In genomic region chr11:64331569-64332371, GRCh38 we compare ENCODE assay signal across 8 cellular contexts. TPM values are rescaled to one million over a fixed set of nuclear protein-coding genes. Genes with fewer than 3 reads are reported as not detected.
DNase-seq lines count a peak whose midpoint lies in the region; ATAC-seq and TF ChIP-seq lines count a peak whose summit lies in the region.

No MANE protein-coding gene starts in this region.

- H2AFZ ChIP-seq in HCT116 (ENCODE audit: low read depth, low read length, poor library complexity, severe bottlenecking), result peak overlapping the region; percentile 38

- no peaks in the 10 kb centered on the region for H3K79me2 ChIP-seq in HCT116 (ENCODE audit: insufficient read depth, low read length)

- H4K20me1 ChIP-seq in HCT116 (ENCODE audit: insufficient read depth), result no peaks in the 10 kb centered on the region

- POLR2A ChIA-PET in HCT116 (lab: Charles Lee), result interaction anchor here (0.6 to 5.9 kb wide), 15 partner anchors 8 to 1490 kb away, joined by 3 to 77 read pairs (median 4); partner anchors contain the start of genes PRDX5, STIP1 and TRMT112
- POLR2A ChIA-PET in naive thymus-derived CD4-positive, alpha-beta T cell (lab: Charles Lee), result interaction anchor here (0.6 to 2.0 kb wide), 4 partner anchors 11 to 47 kb away, joined by 3 to 10 read pairs (median 4); partner anchors contain the start of genes BAD, PRDX5 and TRMT112

- DNase-seq in Daoy (ENCODE audit: low read depth) (peak; percentile 92), HCT116 (ENCODE audit: low read depth, low spot score) (peak; percentile 83), NCI-H446 (lab: John Stamatoyannopoulos, UW) (peak; percentile 47 to 73), endothelial cell (ENCODE audit: low spot score) (peak; percentile 51), stromal cell of bone marrow (ENCODE audit: low read depth) (peak; percentile 91)
- DNase-seq in activated CD4-positive, alpha-beta T cell treated with anti-CD3 and anti-CD28 coated beads, Interleukin-2, amount 50 U/mL, for 1 hour, result peak; percentile 63
- DNase-seq in naive thymus-derived CD4-positive, alpha-beta T cell, result peak; percentile 33 to 76 (median 49)

- no peaks in the 10 kb centered on the region for H3K36me3 Mint-ChIP-seq in endothelial cell (ENCODE audit: low read depth, unreplicated experiment)
- H3K36me3 Mint-ChIP-seq in naive thymus-derived CD4-positive, alpha-beta T cell, result peaks cover 0 to 4% (median 0%) of the 10 kb centered on the region in 5 donors

- peak overlapping the region; percentile 78 for H3K4me2 ChIP-seq in HCT116 (ENCODE audit: low read length)

- no peak overlapping the region for H3K27ac Mint-ChIP-seq in endothelial cell (ENCODE audit: unreplicated experiment)
- H3K27ac Mint-ChIP-seq in naive thymus-derived CD4-positive, alpha-beta T cell, result peak overlapping the region in 6 of 9 donors; percentile 8 to 62 (median 33)

- TF ChIP-seq POLR2A in HCT116 (IDR thresholded peaks at IDR 0.05; ENCODE audit: borderline replicate concordance, extremely low read depth, insufficient read depth, insufficient read length), result peak; percentile 43

- TF ChIP-seq RAD21 in HCT116 (IDR thresholded peaks at IDR 0.05; ENCODE audit: low read depth), result no peak

- H3K27me3 ChIP-seq in HCT116 (ENCODE audit: insufficient read depth, low read length), result no peaks in the 10 kb centered on the region
- H3K27me3 ChIP-seq in naive thymus-derived CD4-positive, alpha-beta T cell (ENCODE audit: control insufficient read depth in 2 of 2, insufficient read depth in 2 of 2, low read length in 2 of 2), result no peaks in the 10 kb centered on the region

- ATAC-seq in HCT116 (peak; percentile 74), GM21576 (IDR thresholded peaks at IDR 0.05; ENCODE audit: unreplicated experiment) (no peak)
- ATAC-seq in naive thymus-derived CD4-positive, alpha-beta T cell, result peak; percentile 92

- RAD21 ChIA-PET in HCT116 (lab: Charles Lee; ENCODE audit: low non-redundant PET in 1 of 2, low total read pairs in 2 of 2, uncharacterized antibody in 2 of 2, unreplicated experiment in 2 of 2), result interaction anchor here (0.6 to 1.8 kb wide), 10 partner anchors 8 to 321 kb away, joined by 3 to 14 read pairs (median 4); partner anchors contain the start of genes PRDX5 (in 2 of the 2) and TRMT112 (in 1 of the 2)

- no TSS peak for BruUV-seq in HCT116 (replicated peaks; lab: Mats Ljungman, UMichigan)

- no peaks in the 10 kb centered on the region for H3K9me2 ChIP-seq in HCT116 (ENCODE audit: insufficient read depth)

- H3K9me3 ChIP-seq in HCT116 (ENCODE audit: control insufficient read depth in 1 of 2, insufficient read depth in 1 of 2, low read depth in 1 of 2, low read length in 2 of 2), result no peaks in the 10 kb centered on the region
- no peaks in the 10 kb centered on the region for H3K9me3 ChIP-seq in naive thymus-derived CD4-positive, alpha-beta T cell (ENCODE audit: control insufficient read depth in 2 of 3, low read length in 3 of 3)

- peaks cover 4% of the 10 kb centered on the region for H3K27me3 Mint-ChIP-seq in endothelial cell (ENCODE audit: unreplicated experiment)
- no peaks in the 10 kb centered on the region for H3K27me3 Mint-ChIP-seq in naive thymus-derived CD4-positive, alpha-beta T cell

- peak overlapping the region; percentile 62 for H3K9ac ChIP-seq in HCT116 (ENCODE audit: low read length)

- H3K4me1 ChIP-seq in HCT116 (ENCODE audit: control insufficient read depth in 1 of 2, insufficient read depth in 2 of 2, low read length in 2 of 2), result peaks cover 29 to 53% of the 10 kb centered on the region in 2 experiments
- peaks cover 4 to 8% of the 10 kb centered on the region in 2 donors for H3K4me1 ChIP-seq in naive thymus-derived CD4-positive, alpha-beta T cell (ENCODE audit: control insufficient read depth in 2 of 2, insufficient read depth in 2 of 2, low read length in 2 of 2)

- no peaks in the 10 kb centered on the region for H3K36me3 ChIP-seq in HCT116 (ENCODE audit: control insufficient read depth in 1 of 2, insufficient read depth in 2 of 2, low read length in 2 of 2)
- peaks cover 0 to 8% (median 0%) of the 10 kb centered on the region in 3 experiments for H3K36me3 ChIP-seq in naive thymus-derived CD4-positive, alpha-beta T cell (ENCODE audit: control insufficient read depth in 2 of 3, insufficient read depth in 3 of 3, low read length in 3 of 3)

- TF ChIP-seq CTCF in HCT116 (IDR thresholded peaks at IDR 0.05 in 2 of 3, conservative IDR thresholded peaks at IDR 0.05 in 1 of 3; ENCODE audit: borderline replicate concordance in 1 of 3, insufficient read depth in 1 of 3, low read depth in 2 of 3, low read length in 2 of 3) (peak in 2 of 3 experiments; percentile 74 to 89; a peak in 4 of 6 replicates), endothelial cell (IDR thresholded peaks at IDR 0.05; ENCODE audit: unreplicated experiment) (peak; percentile 24)

- H3K4me3 Mint-ChIP-seq in endothelial cell (ENCODE audit: unreplicated experiment), result no peak overlapping the region
- peak overlapping the region in 3 of 10 donors; percentile 1 to 31 (median 27) for H3K4me3 Mint-ChIP-seq in naive thymus-derived CD4-positive, alpha-beta T cell

- CTCF ChIA-PET in HCT116 (lab: Charles Lee), result interaction anchor here (0.6 to 3.9 kb wide), 13 partner anchors 9 to 127 kb away, joined by 3 to 46 read pairs (median 5); partner anchors contain the start of genes BAD, CCDC88B, ESRRA and FKBP2
- CTCF ChIA-PET in naive thymus-derived CD4-positive, alpha-beta T cell (lab: Charles Lee), result interaction anchor here (0.7 to 2.0 kb wide), 5 partner anchors 8 to 127 kb away, joined by 3 to 10 read pairs (median 4); partner anchors contain the start of genes ESRRA, PRDX5 and TRMT112

- peak overlapping the region; percentile 68 for H3K27ac ChIP-seq in HCT116 (ENCODE audit: low read depth, low read length)
- no peak overlapping the region for H3K27ac ChIP-seq in naive thymus-derived CD4-positive, alpha-beta T cell (ENCODE audit: low read depth, low read length)

- no peaks in the 10 kb centered on the region for H3K9me3 Mint-ChIP-seq in endothelial cell (ENCODE audit: unreplicated experiment)
- peaks cover 0 to 3% (median 0%) of the 10 kb centered on the region in 11 donors for H3K9me3 Mint-ChIP-seq in naive thymus-derived CD4-positive, alpha-beta T cell

- H3K4me3 ChIP-seq in HCT116 (replicated peaks in 1 of 2; ENCODE audit: low read depth in 1 of 2, low read length in 2 of 2), result peak overlapping the region; percentile 19 to 37
- H3K4me3 ChIP-seq in naive thymus-derived CD4-positive, alpha-beta T cell (ENCODE audit: low read length), result no peak overlapping the region

- H3K4me1 Mint-ChIP-seq in endothelial cell (ENCODE audit: unreplicated experiment), result no peaks in the 10 kb centered on the region
- peaks cover 0 to 14% (median 7%) of the 10 kb centered on the region in 7 donors for H3K4me1 Mint-ChIP-seq in naive thymus-derived CD4-positive, alpha-beta T cell

- intact Hi-C loops in HCT116 (cut with micrococcal nuclease), result loop anchor here (1.0 kb wide), 1 partner anchor 14 kb away; the partner anchor contains the start of gene TRMT112
- intact Hi-C loops in naive thymus-derived CD4-positive, alpha-beta T cell (cut with micrococcal nuclease), result loop anchor here (1.0 kb wide), 1 partner anchor 13 kb away; the partner anchor contains the start of gene PRDX5 (in 2 of the 2)

TF ChIP-seq in HCT116, 20 proteins besides CTCF, POLR2A, EP300 and RAD21 (continues in another document):
- no peak for TF ChIP-seq CEBPB (IDR thresholded peaks at IDR 0.05; ENCODE audit: low read depth)
- peak; percentile 54 for TF ChIP-seq TCF7L2 (IDR thresholded peaks at IDR 0.05; ENCODE audit: borderline replicate concordance, extremely low read depth, insufficient read depth, insufficient read length)

RNA-seq across cellular contexts. Expression of gene CCDC88B, which starts 8.2 kb away (rescaled TPM):
- total RNA-seq in Daoy (2014; rRNA removed; shearing (Covaris generic)), result 1.7 and 2.1 TPM in 2 replicates
- total RNA-seq in HCT116 (2021; ENCODE audit: unreplicated experiment) (14.7 TPM), endothelial cell (ENCODE audit: unreplicated experiment) (8.3 TPM)
- 18.7 and 19.8 TPM in 2 replicates for polyA plus RNA-seq in HCT116 (2012)
- 100 to 1,000 TPM in 3 of 5 experiments, 10 to 100 TPM in 2; 73.4 to 182 (median 116) TPM for total RNA-seq in naive thymus-derived CD4-positive, alpha-beta T cell
- 10 to 100 TPM; 12.8 to 35.1 TPM for polyA plus RNA-seq in naive thymus-derived CD4-positive, alpha-beta T cell

RNA-seq across cellular contexts. Expression of gene PRDX5, which starts 13.8 kb away (rescaled TPM):
- 213 and 229 TPM in 2 replicates for total RNA-seq in Daoy (2014; rRNA removed; shearing (Covaris generic))
- total RNA-seq in HCT116 (2021; ENCODE audit: unreplicated experiment), result 267 TPM
- 452 and 454 TPM in 2 replicates for polyA plus RNA-seq in HCT116 (2012)
- 264 TPM for total RNA-seq in endothelial cell (ENCODE audit: unreplicated experiment)
- 10 to 100 TPM; 41.4 to 99.2 (median 55.2) TPM for total RNA-seq in naive thymus-derived CD4-positive, alpha-beta T cell
- 100 to 1,000 TPM; 184 to 195 TPM for polyA plus RNA-seq in naive thymus-derived CD4-positive, alpha-beta T cell

RNA-seq across cellular contexts. Expression of gene TRMT112, which starts 14.4 kb away (rescaled TPM):
- total RNA-seq in Daoy (2014; rRNA removed; shearing (Covaris generic)), result 565 and 690 TPM in 2 replicates
- total RNA-seq in HCT116 (2021; ENCODE audit: unreplicated experiment) (328 TPM), endothelial cell (ENCODE audit: unreplicated experiment) (138 TPM)
- polyA plus RNA-seq in HCT116 (2012), result 348 and 366 TPM in 2 replicates
- total RNA-seq in naive thymus-derived CD4-positive, alpha-beta T cell, result 100 to 1,000 TPM in 4 of 5 experiments, 10 to 100 TPM in 1; 90.9 to 208 (median 152) TPM
- 100 to 1,000 TPM; 527 to 613 TPM for polyA plus RNA-seq in naive thymus-derived CD4-positive, alpha-beta T cell

RNA-seq across cellular contexts. Expression of gene ESRRA, which starts 26.4 kb away (rescaled TPM):
- total RNA-seq in Daoy (2014; rRNA removed; shearing (Covaris generic)), result 35.0 and 37.5 TPM in 2 replicates
- total RNA-seq in HCT116 (2021; ENCODE audit: unreplicated experiment) (62.7 TPM), endothelial cell (ENCODE audit: unreplicated experiment) (42.3 TPM)
- 37.8 and 43.4 TPM in 2 replicates for polyA plus RNA-seq in HCT116 (2012)
- 10 to 100 TPM; 23.7 to 42.0 (median 27.9) TPM for total RNA-seq in naive thymus-derived CD4-positive, alpha-beta T cell
- 10 to 100 TPM in 1 of 2 donors, 1 to 10 TPM in 1; 5.3 to 12.9 TPM for polyA plus RNA-seq in naive thymus-derived CD4-positive, alpha-beta T cell

RNA-seq across cellular contexts. Expression of gene RPS6KA4, which starts 27.2 kb away (rescaled TPM):
- total RNA-seq in Daoy (2014; rRNA removed; shearing (Covaris generic)), result 28.7 and 38.6 TPM in 2 replicates
- total RNA-seq in HCT116 (2021; ENCODE audit: unreplicated experiment) (67.3 TPM), endothelial cell (ENCODE audit: unreplicated experiment) (37.5 TPM)
- 47.4 and 53.2 TPM in 2 replicates for polyA plus RNA-seq in HCT116 (2012)
- total RNA-seq in naive thymus-derived CD4-positive, alpha-beta T cell, result 10 to 100 TPM; 14.2 to 35.7 (median 27.9) TPM
- polyA plus RNA-seq in naive thymus-derived CD4-positive, alpha-beta T cell, result 1 to 10 TPM; 4.6 to 7.7 TPM
